Comparison of ENCODE assay signal across 9 cellular contexts in genomic region chr1:213054142-213054541, GRCh38.
"Had no signal": no experiment of that assay in that cellular context is flagged by ENCODE, and none has a peak within 500 bp of the region (broad histone marks: within the 10 kb centered on the region; RNA-seq: fewer than 3 reads in every experiment).

No MANE protein-coding gene starts in this region.

- ATAC-seq: HCT116 had no signal

- H3K36me3 ChIP-seq: HAP-1 had no signal

- DNase-seq: GM23248, GOT3, H7, HFFc6, IMR-90, KBM-7 had no signal

- H3K27ac ChIP-seq: GM23248 had no signal

- H3K4me3 ChIP-seq: GM23248, HAP-1 had no signal

- FAIRE-seq: HTR-8/SVneo had no signal

- H3K9ac ChIP-seq: GM23248 had no signal

- H2AFZ ChIP-seq: GM23248 had no signal
